9 cellular contexts compared by ENCODE assay signal in genomic region chr9:72396247-72397091, GRCh38. TPM values are rescaled to one million over a fixed set of nuclear protein-coding genes. Genes with fewer than 3 reads are reported as not detected.
DNase-seq lines count a peak whose midpoint lies in the region; ATAC-seq and TF ChIP-seq lines count a peak whose summit lies in the region.
"Had no signal": no experiment of that assay in that cellular context is flagged by ENCODE, and none has a peak within 500 bp of the region (broad histone marks: within the 10 kb centered on the region; RNA-seq: fewer than 3 reads in every experiment).

No MANE protein-coding gene starts in this region.

- H3K4me3 ChIP-seq in fibroblast of the aortic adventitia (ENCODE audit: low read depth, low read length), result no peak overlapping the region

- peak; percentile 60 for DNase-seq in DMS 273 (lab: John Stamatoyannopoulos, UW; ENCODE audit: unreplicated experiment)
- no peak for DNase-seq in DMS 273 treated with DMSO at 0.1 percent for 48 hours (lab: John Stamatoyannopoulos, UW)
- peak; percentile 19 for DNase-seq in NOMO-1 treated with dmso at 0.1 percent for 144 hours (lab: John Stamatoyannopoulos, UW; ENCODE audit: unreplicated experiment)
- DNase-seq in fibroblast of the aortic adventitia (ENCODE audit: low read depth), result peak; percentile 53
- peak; percentile 15 for DNase-seq in smooth muscle cell of the brain vasculature (ENCODE audit: low read depth, low spot score)
- no peak for DNase-seq in inferior parietal cortex (ENCODE audit: extremely low spot score)
- no peak for DNase-seq in activated CD4-positive, alpha-beta T cell treated with anti-CD3 and anti-CD28 coated beads, Interleukin-2, amount 50 U/mL, for 48 hours
- DNase-seq: stimulated activated naive CD8-positive, alpha-beta T cell treated with anti-CD3 and anti-CD28 coated beads, Interleukin-15, Interleukin-2, amounts not matched to agents 100 U/mL and 50 U/mL, for 24 hours had no signal

- no peak for ATAC-seq in GM19035 (IDR thresholded peaks at IDR 0.05; ENCODE audit: unreplicated experiment)
- ATAC-seq: stimulated activated naive CD8-positive, alpha-beta T cell treated with anti-CD3 and anti-CD28 coated beads, Interleukin-15, Interleukin-2, amounts not matched to agents 100 U/mL and 50 U/mL, for 24 hours had no signal

- TF ChIP-seq CTCF in fibroblast of the aortic adventitia (IDR thresholded peaks at IDR 0.05; ENCODE audit: insufficient read depth, low read length), result no peak

RNA-seq across cellular contexts. Expression of gene ZFAND5, which starts 31.5 kb away (rescaled TPM):
- total RNA-seq in fibroblast of the aortic adventitia (ENCODE audit: low replicate concordance), result 112 and 132 TPM in 2 replicates

Comparison
In these comparisons a context has a peak if more than half of its experiments do, and no peak if none do; other contexts are left out.
1. DNase-seq: peak in DMS 273 (single experiment), NOMO-1 treated with dmso at 0.1 percent for 144 hours (single experiment), fibroblast of the aortic adventitia (single experiment) and smooth muscle cell of the brain vasculature (single experiment); none in DMS 273 treated with DMSO at 0.1 percent for 48 hours (single experiment), inferior parietal cortex (single experiment) and activated CD4-positive, alpha-beta T cell treated with anti-CD3 and anti-CD28 coated beads, Interleukin-2, amount 50 U/mL, for 48 hours (0 of 2).